In the genomic region with DNA sequence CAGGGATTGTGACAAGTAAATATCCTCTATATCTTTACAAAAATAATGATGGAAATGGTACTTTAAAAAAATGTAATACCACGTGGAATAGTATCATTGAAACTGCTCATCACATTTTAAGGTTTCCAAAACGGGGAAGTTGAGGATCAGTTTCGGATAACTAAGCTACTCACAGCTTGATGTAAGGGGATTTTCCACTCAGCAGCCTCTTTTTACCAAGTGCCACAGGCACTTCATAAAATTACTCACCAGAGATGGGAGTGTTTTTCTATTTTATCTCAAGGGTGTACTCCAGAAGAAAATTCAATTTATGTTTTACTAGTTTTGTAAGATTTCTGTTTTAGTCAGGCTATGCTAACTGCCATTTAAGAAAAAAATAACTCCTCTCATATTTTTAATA, we compare ENCODE assay signal across 19 cellular contexts. TPM values are rescaled to one million over a fixed set of nuclear protein-coding genes. Genes with fewer than 3 reads are reported as not detected.
A peak's percentile ranks its signal among the peaks of the same experiment; 100 is the strongest.
DNase-seq lines count a peak whose midpoint lies in the region; ATAC-seq and TF ChIP-seq lines count a peak whose summit lies in the region.
"Had no signal": no experiment of that assay in that cellular context is flagged by ENCODE, and none has a peak within 500 bp of the region (broad histone marks: within the 10 kb centered on the region; RNA-seq: fewer than 3 reads in every experiment).

No MANE protein-coding gene starts in this region.

- no peaks in the 10 kb centered on the region for H3K9me3 ChIP-seq in Caco-2
- H3K9me3 ChIP-seq: sigmoid colon had no signal

- intact Hi-C loops in Caco-2 (cut with micrococcal nuclease; ENCODE audit: unreplicated experiment), result no loop called here

- no peak overlapping the region for H3K4me3 ChIP-seq in Caco-2 (ENCODE audit: low read depth, low read length)
- H3K4me3 ChIP-seq: sigmoid colon had no signal

- CTCF ChIA-PET in GM10248 (lab: Yijun Ruan, JAX), result interaction anchor here (2.4 kb wide), 1 partner anchor 10 kb away, joined by 11 read pairs; no protein-coding TSS in a partner anchor
- CTCF ChIA-PET in Caco-2 (lab: Charles Lee), result no interaction called here

- no peaks in the 10 kb centered on the region for H3K36me3 Mint-ChIP-seq in Caco-2 (ENCODE audit: insufficient read depth, unreplicated experiment)
- H3K36me3 Mint-ChIP-seq: stimulated activated effector memory CD8-positive, alpha-beta T cell treated with anti-CD3 and anti-CD28 coated beads, Interleukin-12 subunit alpha, Interleukin-12 subunit beta, amount 100 ng/mL, for 72 hours had no signal

- peaks cover 4% of the 10 kb centered on the region for H3K4me1 Mint-ChIP-seq in Caco-2 (ENCODE audit: low read depth, unreplicated experiment)
- H3K4me1 Mint-ChIP-seq: B cell; stimulated activated effector memory CD8-positive, alpha-beta T cell treated with anti-CD3 and anti-CD28 coated beads, Interleukin-12 subunit alpha, Interleukin-12 subunit beta, amount 100 ng/mL, for 72 hours had no signal

- H3K27ac Mint-ChIP-seq in Caco-2 (ENCODE audit: unreplicated experiment), result no peak overlapping the region
- H3K27ac Mint-ChIP-seq: activated naive CD8-positive, alpha-beta T cell; B cell; stimulated activated effector memory CD8-positive, alpha-beta T cell treated with anti-CD3 and anti-CD28 coated beads, Interleukin-12 subunit alpha, Interleukin-12 subunit beta, amount 100 ng/mL, for 72 hours had no signal

- TF ChIP-seq CTCF in GM10248 (IDR thresholded peaks at IDR 0.05; ENCODE audit: control extremely low read depth, extremely low read depth, low read depth, missing control alignments) (no peak), Caco-2 (IDR thresholded peaks at IDR 0.05; ENCODE audit: insufficient read depth in 1 of 2, low read depth in 1 of 2, low read length in 1 of 2, severe bottlenecking in 1 of 2, unreplicated experiment in 1 of 2) (no peak)

- no peaks in the 10 kb centered on the region for H3K36me3 ChIP-seq in Caco-2 (ENCODE audit: control insufficient read depth, insufficient read depth, low read length)
- H3K36me3 ChIP-seq: sigmoid colon had no signal

- no peaks in the 10 kb centered on the region for H3K9me3 Mint-ChIP-seq in Caco-2 (ENCODE audit: unreplicated experiment)
- H3K9me3 Mint-ChIP-seq: stimulated activated effector memory CD8-positive, alpha-beta T cell treated with anti-CD3 and anti-CD28 coated beads, Interleukin-12 subunit alpha, Interleukin-12 subunit beta, amount 100 ng/mL, for 72 hours had no signal

- H3K4me3 Mint-ChIP-seq in Caco-2 (ENCODE audit: unreplicated experiment), result no peak overlapping the region
- H3K4me3 Mint-ChIP-seq: activated CD4-positive, alpha-beta T cell treated with anti-CD3 and anti-CD28 coated beads, Interleukin-2, amount 10 ng/mL, durations not matched to agents 7 days and 5 days; activated naive CD8-positive, alpha-beta T cell; B cell; stimulated activated effector memory CD8-positive, alpha-beta T cell treated with anti-CD3 and anti-CD28 coated beads, Interleukin-12 subunit alpha, Interleukin-12 subunit beta, amount 100 ng/mL, for 72 hours had no signal

- ATAC-seq in GM18511 (IDR thresholded peaks at IDR 0.05; ENCODE audit: unreplicated experiment) (peak; percentile 71), GM21717 (IDR thresholded peaks at IDR 0.05; ENCODE audit: unreplicated experiment) (peak; percentile 81), HG03354 (IDR thresholded peaks at IDR 0.05; ENCODE audit: poor library complexity, severe bottlenecking, unreplicated experiment) (peak; percentile 41), GM19035 (IDR thresholded peaks at IDR 0.05; ENCODE audit: unreplicated experiment) (no peak)
- ATAC-seq: stimulated activated effector memory CD8-positive, alpha-beta T cell treated with anti-CD3 and anti-CD28 coated beads, Interleukin-12 subunit alpha, Interleukin-12 subunit beta, amount 100 ng/mL, for 72 hours had no signal

- DNase-seq in GM10248 (ENCODE audit: extremely low spot score) (peak; percentile 35), UCSD-AML1 (lab: John Stamatoyannopoulos, UW; ENCODE audit: unreplicated experiment) (no peak), NCI-H2107 treated with DMSO at 0.1 percent for 48 hours (lab: John Stamatoyannopoulos, UW; ENCODE audit: unreplicated experiment) (no peak), Caco-2 (no peak)
- DNase-seq: activated CD4-positive, alpha-beta T cell treated with anti-CD3 and anti-CD28 coated beads, Interleukin-2, amount 10 ng/mL, durations not matched to agents 7 days and 5 days; Kasumi-1; mesenchymal stem cell; NCI-H1694; RPMI8226; sigmoid colon; stimulated activated CD4-positive, alpha-beta T cell treated with anti-CD3 and anti-CD28 coated beads, Interleukin-4, amount 100 ng/mL, for 4 hours; T-helper 2 cell had no signal

- H3K27me3 ChIP-seq in Caco-2 (replicated peaks; ENCODE audit: control insufficient read depth, insufficient read depth, low read length), result no peaks in the 10 kb centered on the region
- H3K27me3 ChIP-seq: sigmoid colon had no signal

- no peaks in the 10 kb centered on the region for H3K4me1 ChIP-seq in Caco-2
- H3K4me1 ChIP-seq: sigmoid colon had no signal

- BruUV-seq in Caco-2 (replicated peaks; lab: Mats Ljungman, UMichigan), result no TSS peak

- H3K27me3 Mint-ChIP-seq in Caco-2 (ENCODE audit: insufficient read depth, unreplicated experiment), result peaks cover 4% of the 10 kb centered on the region
- H3K27me3 Mint-ChIP-seq: activated CD4-positive, alpha-beta T cell treated with anti-CD3 and anti-CD28 coated beads, Interleukin-2, amount 10 ng/mL, durations not matched to agents 7 days and 5 days; activated naive CD8-positive, alpha-beta T cell; B cell had no signal

- POLR2A ChIA-PET in GM10248 (lab: Yijun Ruan, JAX), result no interaction called here
- POLR2A ChIA-PET in Caco-2 (lab: Charles Lee), result no interaction called here

RNA-seq across cellular contexts. Expression of a gene that starts 12.7 kb away (rescaled TPM):
- total RNA-seq in Caco-2 (2022), result 0.07 and 0.12 TPM in 2 replicates
